ENCODE assay signal across 13 cellular contexts in genomic region chr4:13542577-13543042, GRCh38. TPM values are rescaled to one million over a fixed set of nuclear protein-coding genes. Genes with fewer than 3 reads are reported as not detected.
DNase-seq lines count a peak whose midpoint lies in the region; ATAC-seq, FAIRE-seq and TF ChIP-seq lines count a peak whose summit lies in the region.
"Had no signal": no experiment of that assay in that cellular context is flagged by ENCODE, and none has a peak within 500 bp of the region (broad histone marks: within the 10 kb centered on the region; RNA-seq: fewer than 3 reads in every experiment).

No MANE protein-coding gene starts in this region.

- H3K4me1 ChIP-seq in breast epithelium = peaks cover 6 to 7% of the 10 kb centered on the region in 2 donors
- H3K4me1 ChIP-seq in mesenchymal stem cell (ENCODE audit: control insufficient read depth, insufficient read depth, low read depth, low read length) = peaks cover 27% of the 10 kb centered on the region
- peaks cover 70% of the 10 kb centered on the region for H3K4me1 ChIP-seq in suprapubic skin

- H3K36me3 ChIP-seq in breast epithelium = no peaks in the 10 kb centered on the region
- no peaks in the 10 kb centered on the region for H3K36me3 ChIP-seq in mesenchymal stem cell (ENCODE audit: control insufficient read depth in 1 of 2, insufficient read depth in 2 of 2, low read depth in 1 of 2, low read length in 2 of 2)
- no peaks in the 10 kb centered on the region for H3K36me3 ChIP-seq in suprapubic skin
- H3K36me3 ChIP-seq: thyroid gland had no signal

- peak overlapping the region; percentile 66 for H4K8ac ChIP-seq in mesenchymal stem cell (ENCODE audit: low read length)

- no peak overlapping the region for H2AFZ ChIP-seq in mesenchymal stem cell (ENCODE audit: low read depth, low read length)

- H4K91ac ChIP-seq in mesenchymal stem cell (ENCODE audit: low read length) = peak overlapping the region; percentile 29

- peak overlapping the region; percentile 44 for H2BK15ac ChIP-seq in mesenchymal stem cell (ENCODE audit: low read depth, poor library complexity, severe bottlenecking)

- H3K27ac ChIP-seq in breast epithelium (no peak overlapping the region), mesenchymal stem cell (ENCODE audit: low read length, poor library complexity, severe bottlenecking) (no peak overlapping the region), suprapubic skin (no peak overlapping the region)
- H3K27ac ChIP-seq: thyroid gland had no signal

- DNase-seq in MCF 10A (ENCODE audit: unreplicated experiment) (no peak), breast epithelium (ENCODE audit: low spot score in 2 of 2) (no peak), mesenchymal stem cell (no peak), suprapubic skin (ENCODE audit: low spot score in 2 of 2) (no peak), RCC 7860 (ENCODE audit: low spot score) (no peak), HFFc6 (no peak)
- DNase-seq: dermis blood vessel endothelial cell, NCI-H2081, occipital lobe, T-helper 9 cell had no signal

- POLR2A ChIA-PET in MCF 10A (lab: Yijun Ruan, JAX) = no interaction called here

- H3K9me3 ChIP-seq in breast epithelium (peaks cover 0 to 18% of the 10 kb centered on the region in 2 donors), mesenchymal stem cell (ENCODE audit: control insufficient read depth, low read length) (peaks cover 4% of the 10 kb centered on the region), suprapubic skin (no peaks in the 10 kb centered on the region)
- H3K9me3 ChIP-seq: thyroid gland had no signal

- H3K14ac ChIP-seq in mesenchymal stem cell (ENCODE audit: low read length in 2 of 2) = no peak overlapping the region

- H3K18ac ChIP-seq in mesenchymal stem cell (ENCODE audit: low read depth in 1 of 2, low read length in 2 of 2) = peak overlapping the region; percentile 16 to 67

- TF ChIP-seq EP300 in suprapubic skin (IDR thresholded peaks at IDR 0.05) = no peak

- no peak overlapping the region for H2BK5ac ChIP-seq in mesenchymal stem cell (ENCODE audit: low read depth, low read length, poor library complexity, severe bottlenecking)

- H3K9me3 Mint-ChIP-seq in MCF 10A (ENCODE audit: unreplicated experiment) (peaks cover 5% of the 10 kb centered on the region), HFFc6 (no peaks in the 10 kb centered on the region; the same call in 1 of the 2 replicates)
- peaks cover 8% of the 10 kb centered on the region for H3K9me3 Mint-ChIP-seq in activated naive CD8-positive, alpha-beta T cell (ENCODE audit: low read depth)

- H3K4me3 Mint-ChIP-seq in MCF 10A (ENCODE audit: unreplicated experiment) (peak overlapping the region; percentile 38), HFFc6 (no peak overlapping the region)
- peak overlapping the region; percentile 43 for H3K4me3 Mint-ChIP-seq in activated naive CD8-positive, alpha-beta T cell

- H3K4me2 ChIP-seq in mesenchymal stem cell (ENCODE audit: low read length, poor library complexity, severe bottlenecking) = no peak overlapping the region

- H3K27me3 Mint-ChIP-seq in MCF 10A (ENCODE audit: insufficient read depth, unreplicated experiment) = no peaks in the 10 kb centered on the region
- peaks cover 50% of the 10 kb centered on the region for H3K27me3 Mint-ChIP-seq in activated naive CD8-positive, alpha-beta T cell
- H3K27me3 Mint-ChIP-seq in HFFc6 (ENCODE audit: insufficient read depth) = peaks cover 62% of the 10 kb centered on the region

- no peak overlapping the region for H2AK5ac ChIP-seq in mesenchymal stem cell (ENCODE audit: low read length, severe bottlenecking)

- no peak for FAIRE-seq in RCC 7860 (lab: Jason Lieb, UNC)

- intact Hi-C loops in MCF 10A (cut with micrococcal nuclease) = no loop called here
- intact Hi-C loops in breast epithelium (cut with DNase I; ENCODE audit: low total_unique reads) = loop anchor here (10.0 kb wide), 1 partner anchor 688 kb away; no protein-coding TSS in a partner anchor

- no peak overlapping the region for H3K23ac ChIP-seq in mesenchymal stem cell (ENCODE audit: low read length in 2 of 2)

- 8% methylated on average over 22 of the region's 27 CpGs for WGBS in mesenchymal stem cell
- whole genome bisulfite sequencing in suprapubic skin = 49% methylated on average over 20 of the region's 27 CpGs

- H3K9ac ChIP-seq in mesenchymal stem cell (ENCODE audit: low read length) = no peak overlapping the region

- H3K4me3 ChIP-seq in breast epithelium (peak overlapping the region in 1 of 3 donors; percentile 38), mesenchymal stem cell (ENCODE audit: insufficient read depth in 1 of 2, low read depth in 1 of 2, low read length in 2 of 2) (peak overlapping the region in 1 of 2 experiments; percentile 15), suprapubic skin (peak overlapping the region; percentile 27)
- H3K4me3 ChIP-seq: thyroid gland had no signal

- H3K4ac ChIP-seq in mesenchymal stem cell (ENCODE audit: low read depth in 1 of 2, low read length in 2 of 2) = peak overlapping the region in 1 of 2 experiments; percentile 34

- BruUV-seq in MCF 10A (replicated peaks; lab: Mats Ljungman, UMichigan) = no TSS peak

- H3K79me1 ChIP-seq in mesenchymal stem cell (replicated peaks; ENCODE audit: low read length, poor library complexity, severe bottlenecking) = no peaks in the 10 kb centered on the region

- CTCF ChIA-PET in MCF 10A (lab: Yijun Ruan, JAX) = interaction anchor here (0.7 to 2.4 kb wide), 2 partner anchors 10 to 689 kb away, joined by 4 to 9 read pairs; no protein-coding TSS in a partner anchor

- no peak for ATAC-seq in HG03460 (IDR thresholded peaks at IDR 0.05; ENCODE audit: unreplicated experiment)

- H2BK120ac ChIP-seq in mesenchymal stem cell (ENCODE audit: low read depth, low read length) = no peak overlapping the region

- TF ChIP-seq POLR2A in breast epithelium (IDR thresholded peaks at IDR 0.05) = no peak
- TF ChIP-seq POLR2A in suprapubic skin (IDR thresholded peaks at IDR 0.05) = no peak

- no peak for TF ChIP-seq CTCF in MCF 10A (IDR thresholded peaks at IDR 0.05; ENCODE audit: unreplicated experiment)
- no peak for TF ChIP-seq CTCF in breast epithelium (IDR thresholded peaks at IDR 0.05)
- TF ChIP-seq CTCF in suprapubic skin (IDR thresholded peaks at IDR 0.05) = no peak
- TF ChIP-seq CTCF in HFFc6 (IDR thresholded peaks at IDR 0.05) = no peak

- peak overlapping the region in 1 of 2 experiments; percentile 49 for H2BK12ac ChIP-seq in mesenchymal stem cell (ENCODE audit: low read length in 2 of 2)

- H3K27me3 ChIP-seq in breast epithelium (peaks cover 16 to 97% of the 10 kb centered on the region in 2 donors), mesenchymal stem cell (ENCODE audit: control insufficient read depth in 1 of 2, insufficient read depth in 1 of 2, low read length in 2 of 2) (peaks cover 79 to 94% of the 10 kb centered on the region in 2 experiments), suprapubic skin (peaks cover 100% of the 10 kb centered on the region)

- H3K36me3 Mint-ChIP-seq in MCF 10A (ENCODE audit: insufficient read depth, unreplicated experiment) = no peaks in the 10 kb centered on the region
- H3K36me3 Mint-ChIP-seq in activated naive CD8-positive, alpha-beta T cell = peaks cover 7% of the 10 kb centered on the region
- peaks cover 13% of the 10 kb centered on the region for H3K36me3 Mint-ChIP-seq in HFFc6 (ENCODE audit: low read depth)

- H3K27ac Mint-ChIP-seq in MCF 10A (ENCODE audit: low read depth, unreplicated experiment) (no peak overlapping the region), HFFc6 (no peak overlapping the region)
- no peak overlapping the region for H3K27ac Mint-ChIP-seq in activated naive CD8-positive, alpha-beta T cell

- H3K4me1 Mint-ChIP-seq in MCF 10A (ENCODE audit: insufficient read depth, unreplicated experiment) = no peaks in the 10 kb centered on the region
- H3K4me1 Mint-ChIP-seq in activated naive CD8-positive, alpha-beta T cell (ENCODE audit: low read depth) = peaks cover 56% of the 10 kb centered on the region
- H3K4me1 Mint-ChIP-seq in HFFc6 (ENCODE audit: low read depth) = peaks cover 40% of the 10 kb centered on the region

RNA-seq across cellular contexts. Expression of gene NKX3-2, which starts 1.7 kb away (rescaled TPM):
- total RNA-seq in MCF 10A (2022) = 0.34 and 0.42 TPM in 2 replicates
- under 1 TPM in 1 of 3 donors, not detected in 2; under 0.01 TPM for total RNA-seq in breast epithelium
- 11.5 TPM for polyA plus RNA-seq in mesenchymal stem cell (2013, experiment 1 of 2)
- 11.2 TPM for polyA plus RNA-seq in mesenchymal stem cell (2013, experiment 2 of 2)
- under 1 TPM in 2 of 4 donors, not detected in 2; 0.24 to 0.26 TPM for total RNA-seq in suprapubic skin
- total RNA-seq in HFFc6 (2021; fragmentation: NEBNext Ultra II Directional; extraction: Animal tissue kit (Norgen Biotek cat#: 25700)) = under 1 TPM in 5 of 6 experiments, not detected in 1; 0.07 to 0.17 (median 0.11) TPM
- total RNA-seq: dermis blood vessel endothelial cell, occipital lobe had no signal

RNA-seq across cellular contexts. Expression of gene RAB28, which starts 58.5 kb away (rescaled TPM):
- total RNA-seq in MCF 10A (2022) (15.9 and 18.7 TPM in 2 replicates), breast epithelium (10 to 100 TPM; 21.9 to 27.8 (median 24.3) TPM), suprapubic skin (10 to 100 TPM in 3 of 4 donors, 1 to 10 TPM in 1; 9.7 to 17.6 (median 12.6) TPM)
- polyA plus RNA-seq in mesenchymal stem cell (2013, experiment 1 of 2) = 20.5 TPM
- polyA plus RNA-seq in mesenchymal stem cell (2013, experiment 2 of 2) = 21.7 TPM
- 10 to 100 TPM; 11.4 to 13.1 (median 12.4) TPM for total RNA-seq in HFFc6 (2021; fragmentation: NEBNext Ultra II Directional; extraction: Animal tissue kit (Norgen Biotek cat#: 25700))
